ENCODE assay signal across 8 cellular contexts in genomic region chr3:39990532-39990931, GRCh38.
DNase-seq lines count a peak whose midpoint lies in the region; ATAC-seq and TF ChIP-seq lines count a peak whose summit lies in the region.

No MANE protein-coding gene starts in this region.

- H3K4me2 ChIP-seq in HCT116 (ENCODE audit: low read length) (no peak overlapping the region), smooth muscle cell (no peak overlapping the region)

- no peaks in the 10 kb centered on the region for H3K36me3 ChIP-seq in HCT116 (ENCODE audit: control insufficient read depth in 1 of 2, insufficient read depth in 2 of 2, low read length in 2 of 2)
- no peaks in the 10 kb centered on the region for H3K36me3 ChIP-seq in smooth muscle cell (ENCODE audit: low read depth)

- H4K20me1 ChIP-seq in HCT116 (ENCODE audit: insufficient read depth) = no peaks in the 10 kb centered on the region
- H4K20me1 ChIP-seq in smooth muscle cell (ENCODE audit: low read depth) = no peaks in the 10 kb centered on the region

- ATAC-seq in HCT116 (peak; percentile 75), GM19452 (IDR thresholded peaks at IDR 0.05; ENCODE audit: unreplicated experiment) (no peak)
- no peak for ATAC-seq in effector memory CD8-positive, alpha-beta T cell (replicated peaks)

- H3K9ac ChIP-seq in HCT116 (ENCODE audit: low read length) = no peak overlapping the region
- H3K9ac ChIP-seq in smooth muscle cell (ENCODE audit: low read depth) = no peak overlapping the region

- DNase-seq in NCI-H2196 (lab: John Stamatoyannopoulos, UW; ENCODE audit: unreplicated experiment) (peak; percentile 34), NCI-H2196 treated with DMSO at 0.1 percent for 48 hours (lab: John Stamatoyannopoulos, UW; ENCODE audit: unreplicated experiment) (no peak), HCT116 (ENCODE audit: low read depth, low spot score) (peak; percentile 55), RPMI7951 (ENCODE audit: low read depth) (peak; percentile 46), fibroblast of gingiva (ENCODE audit: low read depth) (peak; percentile 29), smooth muscle cell (lab: John Stamatoyannopoulos, UW; ENCODE audit: unreplicated experiment) (no peak)
- no peak for DNase-seq in effector memory CD8-positive, alpha-beta T cell

- no TSS peak for BruUV-seq in HCT116 (replicated peaks; lab: Mats Ljungman, UMichigan)

- peak; percentile 64 to 79 (median 75) for TF ChIP-seq CTCF in HCT116 (IDR thresholded peaks at IDR 0.05 in 2 of 3, conservative IDR thresholded peaks at IDR 0.05 in 1 of 3; ENCODE audit: borderline replicate concordance in 1 of 3, insufficient read depth in 1 of 3, low read depth in 2 of 3, low read length in 2 of 3)
- peak; percentile 47 for TF ChIP-seq CTCF in smooth muscle cell (IDR thresholded peaks at IDR 0.05; ENCODE audit: borderline replicate concordance, insufficient read depth, poor library complexity, severe bottlenecking)

- H3K27ac Mint-ChIP-seq in effector memory CD8-positive, alpha-beta T cell = no peak overlapping the region

- RAD21 ChIA-PET in HCT116 (lab: Charles Lee; ENCODE audit: low non-redundant PET in 1 of 2, low total read pairs in 2 of 2, uncharacterized antibody in 2 of 2, unreplicated experiment in 2 of 2) = interaction anchor here in 1 of 2 experiments (0.7 to 1.4 kb wide), 2 partner anchors 178 to 189 kb away, joined by 3 read pairs; no protein-coding TSS in a partner anchor

- no peaks in the 10 kb centered on the region for H3K4me1 Mint-ChIP-seq in effector memory CD8-positive, alpha-beta T cell (ENCODE audit: low read depth in 2 of 2)

- CTCF ChIA-PET in HCT116 (lab: Charles Lee) = interaction anchor here (0.9 to 2.1 kb wide), 7 partner anchors 178 to 573 kb away, joined by 3 to 11 read pairs (median 4); no protein-coding TSS in a partner anchor

- H3K27me3 ChIP-seq in HCT116 (ENCODE audit: insufficient read depth, low read length) (no peaks in the 10 kb centered on the region), smooth muscle cell (ENCODE audit: low read depth) (no peaks in the 10 kb centered on the region)

- no peaks in the 10 kb centered on the region for H3F3A ChIP-seq in smooth muscle cell (ENCODE audit: low read depth)

- no peak overlapping the region for H3K27ac ChIP-seq in HCT116 (ENCODE audit: low read depth, low read length)
- H3K27ac ChIP-seq in smooth muscle cell (ENCODE audit: low read depth) = no peak overlapping the region

- H3K9me3 ChIP-seq in HCT116 (ENCODE audit: control insufficient read depth in 1 of 2, insufficient read depth in 1 of 2, low read depth in 1 of 2, low read length in 2 of 2) (no peaks in the 10 kb centered on the region), smooth muscle cell (replicated peaks; ENCODE audit: low read depth) (no peaks in the 10 kb centered on the region)

- H3K79me2 ChIP-seq in HCT116 (ENCODE audit: insufficient read depth, low read length) = no peaks in the 10 kb centered on the region
- no peaks in the 10 kb centered on the region for H3K79me2 ChIP-seq in smooth muscle cell (ENCODE audit: low read depth)

- TF ChIP-seq RAD21 in HCT116 (IDR thresholded peaks at IDR 0.05; ENCODE audit: low read depth) = peak; percentile 89

- H3K4me3 ChIP-seq in HCT116 (replicated peaks in 1 of 2; ENCODE audit: low read depth in 1 of 2, low read length in 2 of 2) (no peak overlapping the region), smooth muscle cell (no peak overlapping the region)

- H3K4me1 ChIP-seq in HCT116 (ENCODE audit: control insufficient read depth in 1 of 2, insufficient read depth in 2 of 2, low read length in 2 of 2) (no peaks in the 10 kb centered on the region), smooth muscle cell (ENCODE audit: low read depth) (no peaks in the 10 kb centered on the region)

- intact Hi-C loops in HCT116 (cut with micrococcal nuclease) = loop anchor here (1.0 to 2.0 kb wide), 5 partner anchors 178 to 573 kb away; no protein-coding TSS in a partner anchor

- no peaks in the 10 kb centered on the region for H3K9me2 ChIP-seq in HCT116 (ENCODE audit: insufficient read depth)

- H2AFZ ChIP-seq in HCT116 (ENCODE audit: low read depth, low read length, poor library complexity, severe bottlenecking) (no peak overlapping the region), smooth muscle cell (ENCODE audit: low read depth) (no peak overlapping the region)

- POLR2A ChIA-PET in HCT116 (lab: Charles Lee) = no interaction called here

- TF ChIP-seq POLR2A in HCT116 (IDR thresholded peaks at IDR 0.05; ENCODE audit: borderline replicate concordance, extremely low read depth, insufficient read depth, insufficient read length) = no peak

- WGBS in smooth muscle cell (ENCODE audit: low lambda C conversion rate) = 54% methylated on average over 1 of the region's 1 CpG

- peaks cover 3% of the 10 kb centered on the region for H3K36me3 Mint-ChIP-seq in effector memory CD8-positive, alpha-beta T cell (ENCODE audit: insufficient read depth)

- no peak overlapping the region for H3K4me3 Mint-ChIP-seq in effector memory CD8-positive, alpha-beta T cell

- peaks cover 6 to 14% of the 10 kb centered on the region in 2 donors for H3K27me3 Mint-ChIP-seq in effector memory CD8-positive, alpha-beta T cell

- peaks cover 6% of the 10 kb centered on the region in 2 donors for H3K9me3 Mint-ChIP-seq in effector memory CD8-positive, alpha-beta T cell

TF ChIP-seq in HCT116, 20 proteins besides CTCF, POLR2A, EP300 and RAD21:
- TF ChIP-seq CBX3 (IDR thresholded peaks at IDR 0.05; ENCODE audit: low read depth) (peak; percentile 38; the same call in 1 of the 2 replicates), EZH2phosphoT487 (IDR thresholded peaks at IDR 0.05; ENCODE audit: borderline replicate concordance) (no peak), SIN3A (IDR thresholded peaks at IDR 0.05; ENCODE audit: low read depth) (no peak), YY1 (IDR thresholded peaks at IDR 0.05; ENCODE audit: extremely low read depth, insufficient replicate concordance, low read depth, low read length) (no peak), ZBTB33 (IDR thresholded peaks at IDR 0.05; ENCODE audit: extremely low read depth, insufficient replicate concordance, low read length) (no peak), ATF3 (IDR thresholded peaks at IDR 0.05) (no peak), ELF1 (IDR thresholded peaks at IDR 0.05; ENCODE audit: borderline replicate concordance, low read depth) (no peak), JUND (IDR thresholded peaks at IDR 0.05) (no peak), MAX (IDR thresholded peaks at IDR 0.05) (peak; percentile 29; the same call in 1 of the 2 replicates), CEBPB (IDR thresholded peaks at IDR 0.05; ENCODE audit: low read depth) (no peak)

Comparison
In these comparisons a context has a peak if more than half of its experiments do, and no peak if none do; other contexts are left out.
1. DNase-seq: peak in NCI-H2196 (single experiment), HCT116 (single experiment), RPMI7951 (single experiment) and fibroblast of gingiva (single experiment); none in NCI-H2196 treated with DMSO at 0.1 percent for 48 hours (single experiment), smooth muscle cell (single experiment) and effector memory CD8-positive, alpha-beta T cell (0 of 3).